21 cellular contexts compared by ENCODE assay signal in genomic region chr1:173009597-173009996, GRCh38. TPM values are rescaled to one million over a fixed set of nuclear protein-coding genes. Genes with fewer than 3 reads are reported as not detected.
DNase-seq lines count a peak whose midpoint lies in the region; ATAC-seq and TF ChIP-seq lines count a peak whose summit lies in the region.
"Had no signal": no experiment of that assay in that cellular context is flagged by ENCODE, and none has a peak within 500 bp of the region (broad histone marks: within the 10 kb centered on the region; RNA-seq: fewer than 3 reads in every experiment).

No MANE protein-coding gene starts in this region.

- peak overlapping the region; percentile 60 to 71 for H2BK12ac ChIP-seq in mesenchymal stem cell (ENCODE audit: low read length in 2 of 2)

- no peaks in the 10 kb centered on the region for H4K20me1 ChIP-seq in HCT116 (ENCODE audit: insufficient read depth)

- H4K8ac ChIP-seq in mesenchymal stem cell (ENCODE audit: low read length) = no peak overlapping the region

- RAD21 ChIA-PET in HCT116 (lab: Charles Lee; ENCODE audit: low non-redundant PET in 1 of 2, low total read pairs in 2 of 2, uncharacterized antibody in 2 of 2, unreplicated experiment in 2 of 2) = no interaction called here

- H2AFZ ChIP-seq in HCT116 (ENCODE audit: low read depth, low read length, poor library complexity, severe bottlenecking) = peak overlapping the region; percentile 10
- H2AFZ ChIP-seq in mesenchymal stem cell (ENCODE audit: low read depth, low read length) = no peak overlapping the region

- H3K36me3 ChIP-seq in HCT116 (ENCODE audit: control insufficient read depth in 1 of 2, insufficient read depth in 2 of 2, low read length in 2 of 2) = no peaks in the 10 kb centered on the region
- H3K36me3 ChIP-seq in mesenchymal stem cell (ENCODE audit: control insufficient read depth in 1 of 2, insufficient read depth in 2 of 2, low read depth in 1 of 2, low read length in 2 of 2) = no peaks in the 10 kb centered on the region
- H3K36me3 ChIP-seq: ovary, WERI-Rb-1 had no signal

- H3K4me2 ChIP-seq in HCT116 (ENCODE audit: low read length) (no peak overlapping the region), mesenchymal stem cell (ENCODE audit: low read length, poor library complexity, severe bottlenecking) (no peak overlapping the region)

- ATAC-seq in HCT116 = no peak
- ATAC-seq: activated T-helper 17 cell treated with anti-CD3 and anti-CD28 coated beads, Interleukin-2, amount 50 U/mL, for 72 hours had no signal

- no peak overlapping the region for H2AK5ac ChIP-seq in mesenchymal stem cell (ENCODE audit: low read length, severe bottlenecking)

- H3K9me3 ChIP-seq in HCT116 (ENCODE audit: control insufficient read depth in 1 of 2, insufficient read depth in 1 of 2, low read depth in 1 of 2, low read length in 2 of 2) = no peaks in the 10 kb centered on the region
- no peaks in the 10 kb centered on the region for H3K9me3 ChIP-seq in mesenchymal stem cell (ENCODE audit: control insufficient read depth, low read length)
- H3K9me3 ChIP-seq: ovary had no signal

- no peak for TF ChIP-seq RAD21 in HCT116 (IDR thresholded peaks at IDR 0.05; ENCODE audit: low read depth)

- WGBS in mesenchymal stem cell = no CpG with 5 or more reads among the region's 1 CpG

- H2BK5ac ChIP-seq in mesenchymal stem cell (ENCODE audit: low read depth, low read length, poor library complexity, severe bottlenecking) = no peak overlapping the region

- H3K9ac ChIP-seq in HCT116 (ENCODE audit: low read length) = no peak overlapping the region
- no peak overlapping the region for H3K9ac ChIP-seq in mesenchymal stem cell (ENCODE audit: low read length)

- no peak overlapping the region for H3K23ac ChIP-seq in mesenchymal stem cell (ENCODE audit: low read length in 2 of 2)

- CTCF ChIA-PET in HCT116 (lab: Charles Lee) = no interaction called here

- no peaks in the 10 kb centered on the region for H3K79me2 ChIP-seq in HCT116 (ENCODE audit: insufficient read depth, low read length)

- no peaks in the 10 kb centered on the region for H3K79me1 ChIP-seq in mesenchymal stem cell (replicated peaks; ENCODE audit: low read length, poor library complexity, severe bottlenecking)

- POLR2A ChIA-PET in HCT116 (lab: Charles Lee) = no interaction called here

- H3K27ac ChIP-seq in HCT116 (ENCODE audit: low read depth, low read length) (no peak overlapping the region), mesenchymal stem cell (ENCODE audit: low read length, poor library complexity, severe bottlenecking) (no peak overlapping the region)
- H3K27ac ChIP-seq: ovary, WERI-Rb-1 had no signal

- H3K9me2 ChIP-seq in HCT116 (ENCODE audit: insufficient read depth) = no peaks in the 10 kb centered on the region

- no peak for DNase-seq in HCT116 (ENCODE audit: low read depth, low spot score)
- peak; percentile 82 for DNase-seq in SKM-1 (lab: John Stamatoyannopoulos, UW; ENCODE audit: unreplicated experiment)
- peak; percentile 30 for DNase-seq in fibroblast of the aortic adventitia (ENCODE audit: low read depth)
- DNase-seq in mesenchymal stem cell = no peak
- no peak for DNase-seq in T-helper 9 cell
- DNase-seq in NAMALWA (ENCODE audit: low spot score) = no peak
- no peak for DNase-seq in NK-92 treated with Interleukin-12 subunit alpha and Interleukin-12 subunit beta, amount 100 ng/mL, for 24 hours (lab: John Stamatoyannopoulos, UW)
- DNase-seq in kidney glomerular epithelial cell (lab: John Stamatoyannopoulos, UW) = no peak
- DNase-seq: activated CD4-positive, alpha-beta T cell treated with anti-CD3 and anti-CD28 coated beads, Interleukin-2, amount 50 U/mL, for 1 hour; activated naive CD8-positive, alpha-beta T cell treated with anti-CD3 and anti-CD28 coated beads for 36 hours; CD4-positive, alpha-beta T cell; cerebellar nuclear complex; glutamatergic neuron; KG1; NCI-H1694 treated with DMSO at 0.1 percent for 48 hours; NCI-H69; ovary; SHP77; WERI-Rb-1 had no signal

- no peak overlapping the region for H4K91ac ChIP-seq in mesenchymal stem cell (ENCODE audit: low read length)

- no peak overlapping the region for H3K18ac ChIP-seq in mesenchymal stem cell (ENCODE audit: low read depth in 1 of 2, low read length in 2 of 2)

- no TSS peak for BruUV-seq in HCT116 (replicated peaks; lab: Mats Ljungman, UMichigan)

- no peak for TF ChIP-seq POLR2A in HCT116 (IDR thresholded peaks at IDR 0.05; ENCODE audit: borderline replicate concordance, extremely low read depth, insufficient read depth, insufficient read length)

- peak overlapping the region in 1 of 2 experiments; percentile 82 for H3K4ac ChIP-seq in mesenchymal stem cell (ENCODE audit: low read depth in 1 of 2, low read length in 2 of 2)

- no peak overlapping the region for H3K4me3 ChIP-seq in HCT116 (replicated peaks in 1 of 2; ENCODE audit: low read depth in 1 of 2, low read length in 2 of 2)
- H3K4me3 ChIP-seq in fibroblast of the aortic adventitia (ENCODE audit: low read depth, low read length) = no peak overlapping the region
- no peak overlapping the region for H3K4me3 ChIP-seq in mesenchymal stem cell (ENCODE audit: insufficient read depth in 1 of 2, low read depth in 1 of 2, low read length in 2 of 2)
- H3K4me3 ChIP-seq: ovary had no signal

- H2BK120ac ChIP-seq in mesenchymal stem cell (ENCODE audit: low read depth, low read length) = no peak overlapping the region

- no peaks in the 10 kb centered on the region for H3K4me1 ChIP-seq in HCT116 (ENCODE audit: control insufficient read depth in 1 of 2, insufficient read depth in 2 of 2, low read length in 2 of 2)
- H3K4me1 ChIP-seq in mesenchymal stem cell (ENCODE audit: control insufficient read depth, insufficient read depth, low read depth, low read length) = no peaks in the 10 kb centered on the region

- intact Hi-C loops in HCT116 (cut with micrococcal nuclease) = no loop called here

- H2BK15ac ChIP-seq in mesenchymal stem cell (ENCODE audit: low read depth, poor library complexity, severe bottlenecking) = no peak overlapping the region

- H3K27me3 ChIP-seq in HCT116 (ENCODE audit: insufficient read depth, low read length) (no peaks in the 10 kb centered on the region), mesenchymal stem cell (ENCODE audit: control insufficient read depth in 1 of 2, insufficient read depth in 1 of 2, low read length in 2 of 2) (no peaks in the 10 kb centered on the region)
- H3K27me3 ChIP-seq: ovary had no signal

- TF ChIP-seq CTCF in HCT116 (IDR thresholded peaks at IDR 0.05 in 2 of 3, conservative IDR thresholded peaks at IDR 0.05 in 1 of 3; ENCODE audit: borderline replicate concordance in 1 of 3, insufficient read depth in 1 of 3, low read depth in 2 of 3, low read length in 2 of 3) (no peak), fibroblast of the aortic adventitia (IDR thresholded peaks at IDR 0.05; ENCODE audit: insufficient read depth, low read length) (no peak)

- H3K14ac ChIP-seq in mesenchymal stem cell (ENCODE audit: low read length in 2 of 2) = no peak overlapping the region

TF ChIP-seq in HCT116, 20 proteins besides CTCF, POLR2A, EP300 and RAD21:
- TF ChIP-seq ZFX (IDR thresholded peaks at IDR 0.05) (no peak), ELF1 (IDR thresholded peaks at IDR 0.05; ENCODE audit: borderline replicate concordance, low read depth) (no peak), CBX3 (IDR thresholded peaks at IDR 0.05; ENCODE audit: low read depth) (no peak), YY1 (IDR thresholded peaks at IDR 0.05; ENCODE audit: extremely low read depth, insufficient replicate concordance, low read depth, low read length) (no peak), CEBPB (IDR thresholded peaks at IDR 0.05; ENCODE audit: low read depth) (no peak), EZH2phosphoT487 (IDR thresholded peaks at IDR 0.05; ENCODE audit: borderline replicate concordance) (no peak), MAX (IDR thresholded peaks at IDR 0.05) (no peak), EZH2 (IDR thresholded peaks at IDR 0.05) (no peak), SIN3A (IDR thresholded peaks at IDR 0.05; ENCODE audit: low read depth) (no peak), FOSL1 (IDR thresholded peaks at IDR 0.05; ENCODE audit: low read depth) (no peak), TCF7L2 (IDR thresholded peaks at IDR 0.05; ENCODE audit: borderline replicate concordance, extremely low read depth, insufficient read depth, insufficient read length) (no peak), SRF (IDR thresholded peaks at IDR 0.05; ENCODE audit: low read depth) (no peak), ATF3 (IDR thresholded peaks at IDR 0.05) (no peak), EGR1 (IDR thresholded peaks at IDR 0.05; ENCODE audit: low read depth) (no peak), ZNF274 (IDR thresholded peaks at IDR 0.05; ENCODE audit: low read depth, low read length) (no peak), SP1 (IDR thresholded peaks at IDR 0.05; ENCODE audit: low read depth) (no peak), JUND (IDR thresholded peaks at IDR 0.05) (no peak)

RNA-seq across cellular contexts. Expression of gene TNFSF18, which starts 41.1 kb away (rescaled TPM):
- total RNA-seq in HCT116 (2021; ENCODE audit: unreplicated experiment) (1.6 TPM), fibroblast of the aortic adventitia (ENCODE audit: low replicate concordance) (0.09 and 0.65 TPM in 2 replicates)
- 0.54 and 0.74 TPM in 2 replicates for polyA plus RNA-seq in HCT116 (2012)
- polyA plus RNA-seq in mesenchymal stem cell (2013, experiment 1 of 2) = 16.0 TPM
- polyA plus RNA-seq in mesenchymal stem cell (2013, experiment 2 of 2) = 16.1 TPM
- total RNA-seq: activated naive CD8-positive, alpha-beta T cell treated with anti-CD3 and anti-CD28 coated beads for 36 hours; activated T-helper 17 cell treated with anti-CD3 and anti-CD28 coated beads, Interleukin-2, amount 50 U/mL, for 72 hours; CD4-positive, alpha-beta T cell; HT1080 had no signal
- polyA plus RNA-seq: ovary had no signal

Comparison
In these comparisons a context has a peak if more than half of its experiments do, and no peak if none do; other contexts are left out.
1. DNase-seq: peak in SKM-1 (single experiment) and fibroblast of the aortic adventitia (single experiment); none in HCT116 (single experiment), mesenchymal stem cell (single experiment), T-helper 9 cell (single experiment), NAMALWA (single experiment), NK-92 treated with Interleukin-12 subunit alpha and Interleukin-12 subunit beta, amount 100 ng/mL, for 24 hours (single experiment) and kidney glomerular epithelial cell (single experiment).